16 cellular contexts compared by ENCODE assay signal in the genomic region with DNA sequence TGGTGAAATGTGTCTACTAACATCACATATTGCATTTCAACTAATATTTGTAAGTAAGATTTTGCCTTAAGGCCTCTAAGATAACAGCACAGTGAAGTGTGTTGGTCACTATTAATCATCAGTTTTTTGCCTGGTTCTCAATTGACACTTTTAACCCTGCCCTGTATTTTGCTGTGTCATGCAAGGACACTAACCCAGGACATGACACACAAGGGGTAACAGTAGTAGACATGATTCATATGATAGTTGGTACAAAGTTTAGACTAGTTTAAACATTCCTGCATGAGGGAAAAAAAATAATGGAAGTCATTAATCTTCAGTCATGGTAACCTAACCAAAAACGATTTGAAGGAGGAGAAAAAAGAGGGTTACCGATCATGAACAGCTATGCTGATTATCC.
A peak's percentile ranks its signal among the peaks of the same experiment; 100 is the strongest.
DNase-seq lines count a peak whose midpoint lies in the region; ATAC-seq and TF ChIP-seq lines count a peak whose summit lies in the region.
"Had no signal": no experiment of that assay in that cellular context is flagged by ENCODE, and none has a peak within 500 bp of the region (broad histone marks: within the 10 kb centered on the region; RNA-seq: fewer than 3 reads in every experiment).

No MANE protein-coding gene starts in this region.

- H3K4me3 ChIP-seq in breast epithelium (no peak overlapping the region), RWPE2 (ENCODE audit: severe bottlenecking) (no peak overlapping the region), fibroblast of the aortic adventitia (ENCODE audit: low read depth, low read length) (no peak overlapping the region), tibial artery (peak overlapping the region in 1 of 2 donors; percentile 15)
- H3K4me3 ChIP-seq: BLaER1 treated with 17β-estradiol and CSF1 and Interleukin-3, amounts not matched to agents 10 nM and 100 nM; SK-N-MC; thyroid gland had no signal

- no peaks in the 10 kb centered on the region for H3K9me3 Mint-ChIP-seq in MCF 10A (ENCODE audit: unreplicated experiment)
- H3K9me3 Mint-ChIP-seq: activated T-helper 2 cell treated with anti-CD3 and anti-CD28 coated beads, Interferon-gamma antibody, Interleukin-2, Interleukin-4, amounts not matched to agents 10 μg/mL and 5 μg/mL and 100 μg/mL, durations not matched to agents 14 hours and 24 hours and 36 hours; stimulated activated memory B cell treated with anti-CD40 and anti-IgM and Interleukin-4, amounts not matched to agents 10 μg/mL and 1 μg/mL and 100 μg/mL, for 72 hours had no signal

- intact Hi-C loops in MCF 10A (cut with micrococcal nuclease), result no loop called here
- intact Hi-C loops in breast epithelium (cut with DNase I; ENCODE audit: low total_unique reads), result no loop called here
- intact Hi-C loops in tibial artery (cut with DNase I; ENCODE audit: low total_unique reads), result no loop called here

- DNase-seq in MCF 10A (ENCODE audit: unreplicated experiment) (peak; percentile 6), breast epithelium (ENCODE audit: low spot score in 2 of 2) (no peak), RWPE2 (ENCODE audit: low spot score) (no peak), fibroblast of the aortic adventitia (ENCODE audit: low read depth) (peak; percentile 48), tibial artery (no peak), middle frontal gyrus (ENCODE audit: extremely low spot score, low spot score) (no peak)
- DNase-seq in stimulated activated CD4-positive, alpha-beta T cell treated with anti-CD3 and anti-CD28 coated beads, Interleukin-4, amount 100 ng/mL, for 24 hours, result no peak
- DNase-seq: H7, T-helper 9 cell, thyroid gland had no signal

- H3K27ac Mint-ChIP-seq in MCF 10A (ENCODE audit: low read depth, unreplicated experiment), result no peak overlapping the region
- H3K27ac Mint-ChIP-seq: activated T-helper 2 cell treated with anti-CD3 and anti-CD28 coated beads, Interferon-gamma antibody, Interleukin-2, Interleukin-4, amounts not matched to agents 10 μg/mL and 5 μg/mL and 100 μg/mL, durations not matched to agents 14 hours and 24 hours and 36 hours; stimulated activated memory B cell treated with anti-CD40 and anti-IgM and Interleukin-4, amounts not matched to agents 10 μg/mL and 1 μg/mL and 100 μg/mL, for 72 hours had no signal

- ATAC-seq in RWPE2 (ENCODE audit: low read depth) (peak; percentile 39; the same call in 2 of the 3 replicates), GM18511 (IDR thresholded peaks at IDR 0.05; ENCODE audit: unreplicated experiment) (no peak)
- ATAC-seq: stimulated activated memory B cell treated with anti-CD40 and anti-IgM and Interleukin-4, amounts not matched to agents 10 μg/mL and 1 μg/mL and 100 μg/mL, for 72 hours had no signal

- H3K27ac ChIP-seq in breast epithelium, result no peak overlapping the region
- H3K27ac ChIP-seq in RWPE2 (ENCODE audit: poor library complexity, severe bottlenecking), result no peak overlapping the region
- peak overlapping the region; percentile 71 to 84 for H3K27ac ChIP-seq in tibial artery
- H3K27ac ChIP-seq: 22Rv1; BLaER1 treated with 17β-estradiol and CSF1 and Interleukin-3, amounts not matched to agents 10 nM and 100 nM; SK-N-MC; thyroid gland had no signal

- TF ChIP-seq POLR2A in breast epithelium (IDR thresholded peaks at IDR 0.05), result no peak

- no peaks in the 10 kb centered on the region for H3K36me3 ChIP-seq in breast epithelium
- H3K36me3 ChIP-seq in RWPE2 (ENCODE audit: low read depth), result no peaks in the 10 kb centered on the region
- no peaks in the 10 kb centered on the region for H3K36me3 ChIP-seq in tibial artery
- H3K36me3 ChIP-seq: BLaER1 treated with 17β-estradiol and CSF1 and Interleukin-3, amounts not matched to agents 10 nM and 100 nM; thyroid gland had no signal

- no peaks in the 10 kb centered on the region for H3K4me1 ChIP-seq in breast epithelium
- peaks cover 3% of the 10 kb centered on the region for H3K4me1 ChIP-seq in RWPE2 (ENCODE audit: insufficient read depth, poor library complexity, severe bottlenecking)
- peaks cover 0 to 67% (median 32%) of the 10 kb centered on the region in 4 donors for H3K4me1 ChIP-seq in tibial artery
- H3K4me1 ChIP-seq: BLaER1 treated with 17β-estradiol and CSF1 and Interleukin-3, amounts not matched to agents 10 nM and 100 nM; thyroid gland had no signal

- POLR2A ChIA-PET in MCF 10A (lab: Yijun Ruan, JAX), result no interaction called here

- H3K27me3 Mint-ChIP-seq in MCF 10A (ENCODE audit: insufficient read depth, unreplicated experiment), result peaks cover 33% of the 10 kb centered on the region
- H3K27me3 Mint-ChIP-seq: stimulated activated memory B cell treated with anti-CD40 and anti-IgM and Interleukin-4, amounts not matched to agents 10 μg/mL and 1 μg/mL and 100 μg/mL, for 72 hours had no signal

- CTCF ChIA-PET in MCF 10A (lab: Yijun Ruan, JAX), result interaction anchor here (1.2 kb wide), 2 partner anchors 11 to 24 kb away, joined by 3 to 4 read pairs; no protein-coding TSS in a partner anchor

- H3K4me3 Mint-ChIP-seq in MCF 10A (ENCODE audit: unreplicated experiment), result no peak overlapping the region
- H3K4me3 Mint-ChIP-seq: stimulated activated memory B cell treated with anti-CD40 and anti-IgM and Interleukin-4, amounts not matched to agents 10 μg/mL and 1 μg/mL and 100 μg/mL, for 72 hours had no signal

- no peak for TF ChIP-seq CTCF in MCF 10A (IDR thresholded peaks at IDR 0.05; ENCODE audit: unreplicated experiment)
- TF ChIP-seq CTCF in breast epithelium (IDR thresholded peaks at IDR 0.05), result no peak
- no peak for TF ChIP-seq CTCF in RWPE2 (IDR thresholded peaks at IDR 0.05; ENCODE audit: poor library complexity, severe bottlenecking)
- TF ChIP-seq CTCF in fibroblast of the aortic adventitia (IDR thresholded peaks at IDR 0.05; ENCODE audit: insufficient read depth, low read length), result no peak
- no peak for TF ChIP-seq CTCF in tibial artery (IDR thresholded peaks at IDR 0.05)

- no TSS peak for BruUV-seq in MCF 10A (replicated peaks; lab: Mats Ljungman, UMichigan)

- H3K27me3 ChIP-seq in breast epithelium (no peaks in the 10 kb centered on the region), RWPE2 (ENCODE audit: insufficient read depth, poor library complexity, severe bottlenecking) (peaks cover 3% of the 10 kb centered on the region), tibial artery (no peaks in the 10 kb centered on the region)
- H3K27me3 ChIP-seq: BLaER1 treated with 17β-estradiol and CSF1 and Interleukin-3, amounts not matched to agents 10 nM and 100 nM; thyroid gland had no signal

- H3K9me3 ChIP-seq in breast epithelium (no peaks in the 10 kb centered on the region), RWPE2 (ENCODE audit: severe bottlenecking) (no peaks in the 10 kb centered on the region), tibial artery (no peaks in the 10 kb centered on the region)
- H3K9me3 ChIP-seq: thyroid gland had no signal

- H3K4me1 Mint-ChIP-seq in MCF 10A (ENCODE audit: insufficient read depth, unreplicated experiment), result peaks cover 7% of the 10 kb centered on the region

- no peaks in the 10 kb centered on the region for H3K36me3 Mint-ChIP-seq in MCF 10A (ENCODE audit: insufficient read depth, unreplicated experiment)
- H3K36me3 Mint-ChIP-seq: stimulated activated memory B cell treated with anti-CD40 and anti-IgM and Interleukin-4, amounts not matched to agents 10 μg/mL and 1 μg/mL and 100 μg/mL, for 72 hours had no signal

Comparison
In these comparisons a context has a peak if more than half of its experiments do, and no peak if none do; other contexts are left out.
1. DNase-seq: peak in MCF 10A (single experiment) and fibroblast of the aortic adventitia (single experiment); none in breast epithelium (0 of 2), RWPE2 (single experiment), tibial artery (0 of 2), stimulated activated CD4-positive, alpha-beta T cell treated with anti-CD3 and anti-CD28 coated beads, Interleukin-4, amount 100 ng/mL, for 24 hours (single experiment) and middle frontal gyrus (single experiment).
2. H3K27ac ChIP-seq: peak in tibial artery (2 of 2); none in breast epithelium (0 of 2) and RWPE2 (single experiment).